In the genomic region with DNA sequence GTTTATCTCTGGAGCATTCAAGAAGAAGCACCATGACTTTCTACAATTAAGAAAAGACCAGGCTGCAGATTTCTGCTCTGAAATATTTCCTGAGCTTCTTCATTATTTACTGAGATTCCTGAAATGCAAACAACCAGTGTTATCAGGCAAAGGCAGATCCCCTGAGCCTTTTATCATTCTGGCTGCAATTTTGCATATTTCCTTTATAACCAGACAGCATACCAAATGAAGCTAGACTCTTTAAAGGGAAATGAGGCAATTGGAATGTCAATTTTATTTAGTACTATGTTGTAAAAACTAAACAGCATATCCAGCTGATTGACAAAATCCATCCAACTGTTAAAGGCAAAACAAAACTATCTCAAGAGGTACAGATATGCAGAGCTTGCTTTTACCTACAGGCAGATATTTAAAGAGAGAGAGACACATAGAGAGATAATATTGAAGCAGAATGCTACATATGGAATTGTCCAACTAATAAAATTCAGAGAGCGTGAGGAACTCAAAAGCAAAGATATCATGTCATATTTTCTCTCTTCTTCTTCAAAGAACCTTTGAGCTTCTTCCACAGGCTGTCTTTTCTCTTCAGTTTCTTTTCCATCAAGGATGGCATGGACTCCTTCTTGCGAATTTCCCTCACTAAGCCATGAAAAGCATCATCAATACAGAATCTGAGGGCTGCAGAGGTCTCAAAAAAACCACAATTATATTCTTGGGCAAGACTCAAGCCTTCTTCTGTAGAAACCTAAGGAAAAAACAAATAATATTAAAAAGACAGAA, we compare ENCODE assay signal across 1 cellular context.
TF ChIP-seq lines count a peak whose summit lies in the region.

No MANE protein-coding gene starts in this region.

TF ChIP-seq in HepG2, 621 proteins besides CTCF, POLR2A, EP300 and RAD21:
- TF ChIP-seq HNRNPK (IDR thresholded peaks at IDR 0.05; ENCODE audit: low read depth, low read length, poor library complexity, severe bottlenecking) (no peak), ZNF761 (CRISPR knock-in tag; conservative IDR thresholded peaks at IDR 0.05) (no peak), PHF20 (CRISPR knock-in tag; IDR thresholded peaks at IDR 0.05) (no peak), TOPORS (CRISPR knock-in tag; IDR thresholded peaks at IDR 0.05) (no peak), PHF21A (CRISPR knock-in tag; IDR thresholded peaks at IDR 0.05) (no peak), PLRG1 (conservative IDR thresholded peaks at IDR 0.05) (no peak), ZBTB21 (CRISPR knock-in tag; IDR thresholded peaks at IDR 0.05) (no peak), THAP11 (CRISPR knock-in tag; IDR thresholded peaks at IDR 0.05) (no peak), KLF9 (CRISPR knock-in tag; IDR thresholded peaks at IDR 0.05; ENCODE audit: low read depth) (no peak), ZNF234 (CRISPR knock-in tag; conservative IDR thresholded peaks at IDR 0.05) (no peak)
- TF ChIP-seq, protein P1, sequence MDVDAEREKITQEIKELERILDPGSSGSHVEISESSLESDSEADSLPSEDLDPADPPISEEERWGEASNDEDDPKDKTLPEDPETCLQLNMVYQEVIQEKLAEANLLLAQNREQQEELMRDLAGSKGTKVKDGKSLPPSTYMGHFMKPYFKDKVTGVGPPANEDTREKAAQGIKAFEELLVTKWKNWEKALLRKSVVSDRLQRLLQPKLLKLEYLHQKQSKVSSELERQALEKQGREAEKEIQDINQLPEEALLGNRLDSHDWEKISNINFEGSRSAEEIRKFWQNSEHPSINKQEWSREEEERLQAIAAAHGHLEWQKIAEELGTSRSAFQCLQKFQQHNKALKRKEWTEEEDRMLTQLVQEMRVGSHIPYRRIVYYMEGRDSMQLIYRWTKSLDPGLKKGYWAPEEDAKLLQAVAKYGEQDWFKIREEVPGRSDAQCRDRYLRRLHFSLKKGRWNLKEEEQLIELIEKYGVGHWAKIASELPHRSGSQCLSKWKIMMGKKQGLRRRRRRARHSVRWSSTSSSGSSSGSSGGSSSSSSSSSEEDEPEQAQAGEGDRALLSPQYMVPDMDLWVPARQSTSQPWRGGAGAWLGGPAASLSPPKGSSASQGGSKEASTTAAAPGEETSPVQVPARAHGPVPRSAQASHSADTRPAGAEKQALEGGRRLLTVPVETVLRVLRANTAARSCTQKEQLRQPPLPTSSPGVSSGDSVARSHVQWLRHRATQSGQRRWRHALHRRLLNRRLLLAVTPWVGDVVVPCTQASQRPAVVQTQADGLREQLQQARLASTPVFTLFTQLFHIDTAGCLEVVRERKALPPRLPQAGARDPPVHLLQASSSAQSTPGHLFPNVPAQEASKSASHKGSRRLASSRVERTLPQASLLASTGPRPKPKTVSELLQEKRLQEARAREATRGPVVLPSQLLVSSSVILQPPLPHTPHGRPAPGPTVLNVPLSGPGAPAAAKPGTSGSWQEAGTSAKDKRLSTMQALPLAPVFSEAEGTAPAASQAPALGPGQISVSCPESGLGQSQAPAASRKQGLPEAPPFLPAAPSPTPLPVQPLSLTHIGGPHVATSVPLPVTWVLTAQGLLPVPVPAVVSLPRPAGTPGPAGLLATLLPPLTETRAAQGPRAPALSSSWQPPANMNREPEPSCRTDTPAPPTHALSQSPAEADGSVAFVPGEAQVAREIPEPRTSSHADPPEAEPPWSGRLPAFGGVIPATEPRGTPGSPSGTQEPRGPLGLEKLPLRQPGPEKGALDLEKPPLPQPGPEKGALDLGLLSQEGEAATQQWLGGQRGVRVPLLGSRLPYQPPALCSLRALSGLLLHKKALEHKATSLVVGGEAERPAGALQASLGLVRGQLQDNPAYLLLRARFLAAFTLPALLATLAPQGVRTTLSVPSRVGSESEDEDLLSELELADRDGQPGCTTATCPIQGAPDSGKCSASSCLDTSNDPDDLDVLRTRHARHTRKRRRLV (CRISPR knock-in tag; IDR thresholded peaks at IDR 0.05) = no peak
- TF ChIP-seq, protein P2, sequence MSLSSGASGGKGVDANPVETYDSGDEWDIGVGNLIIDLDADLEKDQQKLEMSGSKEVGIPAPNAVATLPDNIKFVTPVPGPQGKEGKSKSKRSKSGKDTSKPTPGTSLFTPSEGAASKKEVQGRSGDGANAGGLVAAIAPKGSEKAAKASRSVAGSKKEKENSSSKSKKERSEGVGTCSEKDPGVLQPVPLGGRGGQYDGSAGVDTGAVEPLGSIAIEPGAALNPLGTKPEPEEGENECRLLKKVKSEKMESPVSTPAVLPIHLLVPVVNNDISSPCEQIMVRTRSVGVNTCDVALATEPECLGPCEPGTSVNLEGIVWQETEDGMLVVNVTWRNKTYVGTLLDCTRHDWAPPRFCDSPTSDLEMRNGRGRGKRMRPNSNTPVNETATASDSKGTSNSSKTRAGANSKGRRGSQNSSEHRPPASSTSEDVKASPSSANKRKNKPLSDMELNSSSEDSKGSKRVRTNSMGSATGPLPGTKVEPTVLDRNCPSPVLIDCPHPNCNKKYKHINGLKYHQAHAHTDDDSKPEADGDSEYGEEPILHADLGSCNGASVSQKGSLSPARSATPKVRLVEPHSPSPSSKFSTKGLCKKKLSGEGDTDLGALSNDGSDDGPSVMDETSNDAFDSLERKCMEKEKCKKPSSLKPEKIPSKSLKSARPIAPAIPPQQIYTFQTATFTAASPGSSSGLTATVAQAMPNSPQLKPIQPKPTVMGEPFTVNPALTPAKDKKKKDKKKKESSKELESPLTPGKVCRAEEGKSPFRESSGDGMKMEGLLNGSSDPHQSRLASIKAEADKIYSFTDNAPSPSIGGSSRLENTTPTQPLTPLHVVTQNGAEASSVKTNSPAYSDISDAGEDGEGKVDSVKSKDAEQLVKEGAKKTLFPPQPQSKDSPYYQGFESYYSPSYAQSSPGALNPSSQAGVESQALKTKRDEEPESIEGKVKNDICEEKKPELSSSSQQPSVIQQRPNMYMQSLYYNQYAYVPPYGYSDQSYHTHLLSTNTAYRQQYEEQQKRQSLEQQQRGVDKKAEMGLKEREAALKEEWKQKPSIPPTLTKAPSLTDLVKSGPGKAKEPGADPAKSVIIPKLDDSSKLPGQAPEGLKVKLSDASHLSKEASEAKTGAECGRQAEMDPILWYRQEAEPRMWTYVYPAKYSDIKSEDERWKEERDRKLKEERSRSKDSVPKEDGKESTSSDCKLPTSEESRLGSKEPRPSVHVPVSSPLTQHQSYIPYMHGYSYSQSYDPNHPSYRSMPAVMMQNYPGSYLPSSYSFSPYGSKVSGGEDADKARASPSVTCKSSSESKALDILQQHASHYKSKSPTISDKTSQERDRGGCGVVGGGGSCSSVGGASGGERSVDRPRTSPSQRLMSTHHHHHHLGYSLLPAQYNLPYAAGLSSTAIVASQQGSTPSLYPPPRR (CRISPR knock-in tag; IDR thresholded peaks at IDR 0.05; ENCODE audit: borderline replicate concordance) = no peak
TF ChIP-seq in HepG2: peak in this region for 0.
